23 cellular contexts compared by ENCODE assay signal in the genomic region with DNA sequence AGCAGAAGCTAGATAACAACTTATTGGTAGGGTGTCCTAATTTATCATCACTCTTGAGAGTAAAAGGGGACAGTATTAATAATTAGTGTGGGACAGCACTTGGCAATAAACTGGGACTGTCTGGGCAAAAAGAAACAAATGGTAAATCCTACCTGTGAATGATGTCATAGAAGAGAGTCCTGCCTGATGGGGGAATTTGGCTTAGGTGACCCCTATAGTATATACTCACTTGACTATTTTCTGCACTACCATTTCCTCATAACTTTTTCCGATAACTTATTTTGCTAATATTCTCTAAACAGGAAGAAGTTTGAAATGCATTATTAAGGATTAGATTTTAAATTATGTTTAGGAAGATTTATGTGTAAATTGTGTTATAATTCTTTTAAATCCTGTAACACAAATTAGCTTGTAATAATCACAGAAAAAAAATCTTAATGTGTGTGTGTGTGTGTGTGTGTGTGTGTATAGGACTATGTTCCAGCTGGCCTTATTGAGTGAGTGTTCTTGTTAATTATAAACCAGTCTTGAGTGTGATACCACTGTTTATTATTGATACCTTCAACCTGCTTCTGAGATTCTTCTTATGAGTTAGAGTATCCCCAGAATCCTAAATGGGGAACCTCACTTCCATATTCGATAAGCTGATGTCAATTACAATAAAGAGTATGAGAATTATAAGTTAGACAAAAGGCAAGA.
"Had no signal": no experiment of that assay in that cellular context is flagged by ENCODE, and none has a peak within 500 bp of the region (broad histone marks: within the 10 kb centered on the region; RNA-seq: fewer than 3 reads in every experiment).

No MANE protein-coding gene starts in this region.

- FAIRE-seq: bronchial epithelial cell had no signal

- DNase-seq: activated CD4-positive, alpha-beta memory T cell treated with anti-CD3 and anti-CD28 coated beads, Interleukin-2, amount 10 ng/mL, durations not matched to agents 7 days and 5 days; activated CD4-positive, alpha-beta T cell treated with anti-CD3 and anti-CD28 coated beads, Interleukin-2, amount 10 ng/mL, durations not matched to agents 24 days and 14 days; activated CD4-positive, CD25-positive, alpha-beta regulatory T cell treated with anti-CD3 and anti-CD28 coated beads, Interleukin-2, amount 50 U/mL, for 72 hours; activated CD8-positive, alpha-beta memory T cell treated with anti-CD3 and anti-CD28 coated beads, Interleukin-2, amount 50 U/mL, for 48 hours; activated gamma-delta T cell treated with Interleukin-2 at 50 U/mL for 16 hours; activated naive CD4-positive, alpha-beta T cell treated with anti-CD3 and anti-CD28 coated beads, Interleukin-2, amount 50 U/mL, for 16 hours; activated T-cell treated with anti-CD3 and anti-CD28 coated beads, Interleukin-2, amount 50 U/mL, for 24 hours; amniotic stem cell; endodermal cell; foreskin keratinocyte; heart left ventricle; kidney glomerular epithelial cell; left ventricle myocardium inferior; ovary; psoas muscle; stimulated activated CD4-positive, alpha-beta T cell treated with anti-CD3 and anti-CD28 coated beads, Interleukin-2, amount 100 ng/mL, for 48 hours; stimulated activated naive CD4-positive, alpha-beta T cell treated with Interleukin-2 at 50 U/mL for 16 hours; SW 1271; T1000 had no signal

- H3K27ac ChIP-seq: esophagus muscularis mucosa, foreskin keratinocyte, heart left ventricle, left ventricle myocardium inferior, ovary, psoas muscle, right atrium auricular region, tibial nerve had no signal

- ATAC-seq: foreskin keratinocyte, heart left ventricle, psoas muscle had no signal

- H3K4me1 ChIP-seq: foreskin keratinocyte, psoas muscle, right atrium auricular region had no signal

- H3K4me3 ChIP-seq: esophagus muscularis mucosa, heart left ventricle, left ventricle myocardium inferior, ovary, psoas muscle, right atrium auricular region, tibial nerve had no signal

- H3K27me3 ChIP-seq: esophagus muscularis mucosa, foreskin keratinocyte, heart left ventricle, ovary, right atrium auricular region, tibial nerve had no signal

- H3K9me3 ChIP-seq: esophagus muscularis mucosa, heart left ventricle, left ventricle myocardium inferior, ovary, psoas muscle, right atrium auricular region, tibial nerve had no signal

- H3K36me3 ChIP-seq: esophagus muscularis mucosa, heart left ventricle, left ventricle myocardium inferior, ovary, right atrium auricular region, tibial nerve had no signal
